ENCODE assay signal across 37 cellular contexts in the genomic region with DNA sequence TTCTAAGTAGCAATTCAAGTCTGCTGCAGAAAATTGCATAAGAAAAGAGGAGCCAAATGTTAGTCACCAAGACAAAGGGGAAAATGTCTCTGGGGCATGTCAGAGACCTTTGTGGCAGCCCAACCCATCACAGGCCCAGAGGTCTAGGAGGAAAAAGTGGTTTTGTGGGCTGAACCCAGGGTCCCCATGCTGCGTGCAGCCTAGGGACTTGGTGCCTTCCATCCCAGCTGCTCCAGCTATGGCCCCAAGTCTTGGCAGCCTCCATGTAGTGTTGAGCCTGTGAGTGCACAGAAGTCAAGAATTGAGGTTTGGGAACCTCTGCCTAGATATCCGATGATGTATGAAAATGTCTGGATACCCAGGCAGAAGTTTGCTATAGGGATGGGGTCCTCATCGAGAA.
"Had no signal": no experiment of that assay in that cellular context is flagged by ENCODE, and none has a peak within 500 bp of the region (broad histone marks: within the 10 kb centered on the region; RNA-seq: fewer than 3 reads in every experiment).

No MANE protein-coding gene starts in this region.

- H3K4me1 ChIP-seq: adrenal gland, ascending aorta, body of pancreas, breast epithelium had no signal

- H3K27ac Mint-ChIP-seq: activated naive CD4-positive, alpha-beta T cell treated with anti-CD3 and anti-CD28 coated beads for 36 hours; activated naive CD4-positive, alpha-beta T cell treated with anti-CD3 and anti-CD28 coated beads, Interleukin-2, amount 10 ng/mL, durations not matched to agents 7 days and 5 days; activated naive CD4-positive, alpha-beta T cell treated with anti-CD3 and anti-CD28 coated beads, Interleukin-2, amount 50 U/mL, for 24 hours; activated naive CD4-positive, alpha-beta T cell treated with anti-CD3 and anti-CD28 coated beads, Interleukin-2, amount 50 U/mL, for 72 hours; activated naive CD8-positive, alpha-beta T cell; activated naive CD8-positive, alpha-beta T cell treated with anti-CD3 and anti-CD28 coated beads for 36 hours; activated naive CD8-positive, alpha-beta T cell treated with anti-CD3 and anti-CD28 coated beads, Interleukin-2, amount 10 ng/mL, durations not matched to agents 7 days and 5 days; activated naive CD8-positive, alpha-beta T cell treated with anti-CD3 and anti-CD28 coated beads, Interleukin-2, amount 50 U/mL, for 24 hours; activated T-cell treated with anti-CD3 and anti-CD28 coated beads, Interleukin-2, amount 50 U/mL, for 24 hours; activated T-cell treated with anti-CD3 and anti-CD28 coated beads, Interleukin-2, amount 50 U/mL, for 72 hours; activated T-helper 1 cell treated with anti-CD3 and anti-CD28 coated beads, Interleukin-12 subunit alpha, Interleukin-12 subunit beta, Interleukin-2, Interleukin-4 antibody, amounts not matched to agents 30 ng/mL and 10 ng/mL and 1 ng/mL, durations not matched to agents 14 hours and 24 hours and 36 hours; activated T-helper 17 cell treated with anti-CD3 and anti-CD28 coated beads, Interleukin-2, amount 50 U/mL, for 72 hours; activated T-helper 2 cell treated with anti-CD3 and anti-CD28 coated beads, Interferon-gamma antibody, Interleukin-2, Interleukin-4, amounts not matched to agents 10 μg/mL and 5 μg/mL and 100 μg/mL, durations not matched to agents 14 hours and 24 hours and 36 hours; brain had no signal

- ATAC-seq: activated naive CD4-positive, alpha-beta T cell treated with anti-CD3 and anti-CD28 coated beads, Interleukin-2, amount 50 U/mL, for 72 hours; activated naive CD8-positive, alpha-beta T cell treated with anti-CD3 and anti-CD28 coated beads, Interleukin-2, amount 50 U/mL, for 24 hours; activated T-cell treated with anti-CD3 and anti-CD28 coated beads, Interleukin-2, amount 50 U/mL, for 4 hours; activated T-cell treated with anti-CD3 and anti-CD28 coated beads, Interleukin-2, amount 50 U/mL, for 72 hours; activated T-helper 17 cell treated with anti-CD3 and anti-CD28 coated beads, Interleukin-2, amount 50 U/mL, for 72 hours; body of pancreas had no signal

- H3K27ac ChIP-seq: adrenal gland, ascending aorta, body of pancreas, brain microvascular endothelial cell, breast epithelium, cardiac muscle cell had no signal

- H3K36me3 ChIP-seq: adrenal gland, breast epithelium, cardiac muscle cell had no signal

- H3K9me3 ChIP-seq: adrenal gland, ascending aorta, body of pancreas, breast epithelium had no signal

- H3K27me3 Mint-ChIP-seq: activated naive CD4-positive, alpha-beta T cell treated with anti-CD3 and anti-CD28 coated beads, Interleukin-2, amount 10 ng/mL, durations not matched to agents 7 days and 5 days; activated naive CD4-positive, alpha-beta T cell treated with anti-CD3 and anti-CD28 coated beads, Interleukin-2, amount 50 U/mL, for 24 hours; activated naive CD8-positive, alpha-beta T cell; activated naive CD8-positive, alpha-beta T cell treated with anti-CD3 and anti-CD28 coated beads for 36 hours; activated naive CD8-positive, alpha-beta T cell treated with anti-CD3 and anti-CD28 coated beads, Interleukin-2, amount 10 ng/mL, durations not matched to agents 7 days and 5 days; activated naive CD8-positive, alpha-beta T cell treated with anti-CD3 and anti-CD28 coated beads, Interleukin-2, amount 50 U/mL, for 24 hours; activated T-cell treated with anti-CD3 and anti-CD28 coated beads, Interleukin-2, amount 50 U/mL, for 24 hours; activated T-helper 17 cell treated with anti-CD3 and anti-CD28 coated beads, Interleukin-2, amount 50 U/mL, for 72 hours; brain; central memory CD8-positive, alpha-beta T cell had no signal

- H3K4me3 Mint-ChIP-seq: activated naive CD4-positive, alpha-beta T cell treated with anti-CD3 and anti-CD28 coated beads for 36 hours; activated naive CD4-positive, alpha-beta T cell treated with anti-CD3 and anti-CD28 coated beads, Interleukin-2, amount 10 ng/mL, durations not matched to agents 7 days and 5 days; activated naive CD4-positive, alpha-beta T cell treated with anti-CD3 and anti-CD28 coated beads, Interleukin-2, amount 50 U/mL, for 24 hours; activated naive CD8-positive, alpha-beta T cell; activated naive CD8-positive, alpha-beta T cell treated with anti-CD3 and anti-CD28 coated beads for 36 hours; activated naive CD8-positive, alpha-beta T cell treated with anti-CD3 and anti-CD28 coated beads, Interleukin-2, amount 10 ng/mL, durations not matched to agents 7 days and 5 days; activated naive CD8-positive, alpha-beta T cell treated with anti-CD3 and anti-CD28 coated beads, Interleukin-2, amount 50 U/mL, for 24 hours; activated T-cell treated with anti-CD3 and anti-CD28 coated beads, Interleukin-2, amount 50 U/mL, for 24 hours; activated T-cell treated with anti-CD3 and anti-CD28 coated beads, Interleukin-2, amount 50 U/mL, for 4 hours; activated T-cell treated with anti-CD3 and anti-CD28 coated beads, Interleukin-2, amount 50 U/mL, for 72 hours; activated T-helper 1 cell treated with anti-CD3 and anti-CD28 coated beads, Interleukin-12 subunit alpha, Interleukin-12 subunit beta, Interleukin-2, Interleukin-4 antibody, amounts not matched to agents 30 ng/mL and 10 ng/mL and 1 ng/mL, durations not matched to agents 14 hours and 24 hours and 36 hours; activated T-helper 17 cell treated with anti-CD3 and anti-CD28 coated beads, Interleukin-2, amount 50 U/mL, for 72 hours; brain; central memory CD8-positive, alpha-beta T cell had no signal

- H3K4me3 ChIP-seq: adrenal gland, ascending aorta, body of pancreas, breast epithelium, cardiac muscle cell had no signal

- DNase-seq: activated effector memory CD4-positive, alpha-beta T cell treated with anti-CD3 and anti-CD28 coated beads, Interleukin-2, amount 50 U/mL, for 16 hours; activated effector memory CD4-positive, alpha-beta T cell treated with Interleukin-2 at 50 U/mL for 16 hours; activated gamma-delta T cell; activated gamma-delta T cell treated with Interleukin-2 at 50 U/mL for 16 hours; activated naive CD4-positive, alpha-beta T cell; activated naive CD4-positive, alpha-beta T cell treated with anti-CD3 and anti-CD28 coated beads for 36 hours; activated naive CD4-positive, alpha-beta T cell treated with anti-CD3 and anti-CD28 coated beads, Interleukin-2, amount 10 ng/mL, durations not matched to agents 7 days and 5 days; activated naive CD4-positive, alpha-beta T cell treated with anti-CD3 and anti-CD28 coated beads, Interleukin-2, amount 50 U/mL, for 16 hours; activated naive CD4-positive, alpha-beta T cell treated with Interleukin-2 at 50 U/mL for 16 hours; activated naive CD8-positive, alpha-beta T cell treated with anti-CD3 and anti-CD28 coated beads for 36 hours; activated naive CD8-positive, alpha-beta T cell treated with anti-CD3 and anti-CD28 coated beads, Interleukin-2, amount 10 ng/mL, durations not matched to agents 7 days and 5 days; activated naive CD8-positive, alpha-beta T cell treated with anti-CD3 and anti-CD28 coated beads, Interleukin-2, amount 50 U/mL, for 24 hours; activated T-cell treated with anti-CD3 and anti-CD28 coated beads, Interleukin-2, amount 50 U/mL, for 24 hours; activated T-cell treated with anti-CD3 and anti-CD28 coated beads, Interleukin-2, amount 50 U/mL, for 4 hours; activated T-cell treated with anti-CD3 and anti-CD28 coated beads, Interleukin-2, amount 50 U/mL, for 48 hours; activated T-cell treated with anti-CD3 and anti-CD28 coated beads, Interleukin-2, amount 50 U/mL, for 72 hours; adrenal gland; amniotic stem cell; amygdala; anterior cingulate cortex; aorta; body of pancreas; brain microvascular endothelial cell; caudate nucleus; central memory CD4-positive, alpha-beta T cell; cerebellar nuclear complex had no signal

- H3K4me1 Mint-ChIP-seq: activated naive CD4-positive, alpha-beta T cell treated with anti-CD3 and anti-CD28 coated beads, Interleukin-2, amount 10 ng/mL, durations not matched to agents 7 days and 5 days; activated naive CD8-positive, alpha-beta T cell treated with anti-CD3 and anti-CD28 coated beads, Interleukin-2, amount 10 ng/mL, durations not matched to agents 7 days and 5 days; brain; central memory CD8-positive, alpha-beta T cell had no signal
